In genomic region chr1:223707270-223708000, GRCh38 we compare ENCODE assay signal across 9 cellular contexts. TPM values are rescaled to one million over a fixed set of nuclear protein-coding genes. Genes with fewer than 3 reads are reported as not detected.
DNase-seq lines count a peak whose midpoint lies in the region; ATAC-seq and TF ChIP-seq lines count a peak whose summit lies in the region.
"Had no signal": no experiment of that assay in that cellular context is flagged by ENCODE, and none has a peak within 500 bp of the region (broad histone marks: within the 10 kb centered on the region; RNA-seq: fewer than 3 reads in every experiment).

No MANE protein-coding gene starts in this region.

- peak overlapping the region; percentile 79 to 93 (median 91) for H3K27ac ChIP-seq in thyroid gland

- H3K9me3 ChIP-seq in adipocyte (ENCODE audit: control insufficient read depth, low read length) (no peaks in the 10 kb centered on the region), thyroid gland (no peaks in the 10 kb centered on the region)

- intact Hi-C loops in thyroid gland (cut with DNase I), result no loop called here

- WGBS in thyroid gland, 2 donors, result 28 to 39% methylated on average over 6 of the region's 6 CpGs

- H3K9ac ChIP-seq in adipocyte (ENCODE audit: low read length), result peak overlapping the region; percentile 84

- H3K4me1 ChIP-seq in adipocyte (ENCODE audit: control insufficient read depth, insufficient read depth, low read length) (peaks cover 73% of the 10 kb centered on the region), thyroid gland (peaks cover 24 to 60% of the 10 kb centered on the region in 2 donors)

- ATAC-seq in GM21737 (IDR thresholded peaks at IDR 0.05; ENCODE audit: unreplicated experiment) (no peak), GM21576 (IDR thresholded peaks at IDR 0.05; ENCODE audit: unreplicated experiment) (no peak)

- TF ChIP-seq CTCF in kidney epithelial cell (IDR thresholded peaks at IDR 0.05; ENCODE audit: insufficient read depth, low read length, poor library complexity, severe bottlenecking) (no peak), thyroid gland (IDR thresholded peaks at IDR 0.05) (no peak)

- peak in 1 of 2 donors; percentile 28 for TF ChIP-seq POLR2A in thyroid gland (IDR thresholded peaks at IDR 0.05)

- H3K4me3 ChIP-seq in adipocyte (ENCODE audit: low read length), result peak overlapping the region; percentile 66
- no peak overlapping the region for H3K4me3 ChIP-seq in kidney epithelial cell (ENCODE audit: low read depth, low read length)
- H3K4me3 ChIP-seq in thyroid gland (replicated peaks in 1 of 3), result no peak overlapping the region
- H3K4me3 ChIP-seq: dorsolateral prefrontal cortex had no signal

- H3K27me3 ChIP-seq in adipocyte (replicated peaks; ENCODE audit: control insufficient read depth, insufficient read depth, low read length), result no peaks in the 10 kb centered on the region
- H3K27me3 ChIP-seq in kidney epithelial cell (ENCODE audit: control insufficient read depth, insufficient read depth, low read length), result no peaks in the 10 kb centered on the region
- H3K27me3 ChIP-seq in thyroid gland, result no peaks in the 10 kb centered on the region
- H3K27me3 ChIP-seq: dorsolateral prefrontal cortex had no signal

- H3K36me3 ChIP-seq in adipocyte (ENCODE audit: control insufficient read depth, insufficient read depth, low read length, severe bottlenecking), result no peaks in the 10 kb centered on the region
- no peaks in the 10 kb centered on the region for H3K36me3 ChIP-seq in kidney epithelial cell (ENCODE audit: control insufficient read depth, insufficient read depth, low read length)
- no peaks in the 10 kb centered on the region for H3K36me3 ChIP-seq in thyroid gland

- DNase-seq in AG20443 (ENCODE audit: low spot score) (peak; percentile 84), LHCN-M2 (ENCODE audit: low read depth) (peak; percentile 99), adipocyte (ENCODE audit: low read depth) (peak; percentile 96), kidney epithelial cell (ENCODE audit: low read depth) (peak; percentile 98), thyroid gland (peak; percentile 66 to 74), GM19238 (ENCODE audit: insufficient read length, low spot score) (no peak)

RNA-seq across cellular contexts. Expression of gene CAPN2, which starts 4.9 kb away (rescaled TPM):
- total RNA-seq in LHCN-M2 (2014; rRNA removed) (642 and 718 TPM in 2 replicates), kidney epithelial cell (258 and 261 TPM in 2 replicates), thyroid gland (100 to 1,000 TPM; 134 to 155 (median 148) TPM)
- 343 TPM for polyA plus RNA-seq in LHCN-M2 (2012)

RNA-seq across cellular contexts. Expression of gene CAPN8, which starts 41.9 kb away (rescaled TPM):
- total RNA-seq in LHCN-M2 (2014; rRNA removed) (not detected in 2 replicates), kidney epithelial cell (not detected in 2 replicates), thyroid gland (under 1 TPM in 3 of 4 donors, not detected in 1; 0.20 to 0.79 (median 0.40) TPM)
- polyA plus RNA-seq in LHCN-M2 (2012), result not detected
